16 cellular contexts compared by ENCODE assay signal in the genomic region with DNA sequence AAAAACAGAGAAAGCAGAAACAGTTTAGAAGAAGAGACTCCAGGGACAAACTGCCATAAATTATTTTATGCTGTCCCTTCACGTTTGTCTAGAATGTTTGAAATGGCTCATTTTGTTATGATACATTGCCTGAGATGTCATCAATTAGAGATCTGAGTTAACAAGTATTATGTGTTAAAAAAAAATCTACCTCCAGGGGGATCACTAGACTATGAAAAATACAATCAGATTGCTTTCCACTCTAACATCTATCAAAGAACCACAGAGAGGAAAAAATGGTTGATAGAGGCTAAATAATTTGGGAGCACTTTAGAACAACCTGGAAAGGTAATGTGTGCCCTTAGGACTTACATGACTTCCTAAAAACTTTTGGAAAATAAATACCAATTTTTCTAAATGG. TPM values are rescaled to one million over a fixed set of nuclear protein-coding genes. Genes with fewer than 3 reads are reported as not detected.
DNase-seq lines count a peak whose midpoint lies in the region; ATAC-seq, FAIRE-seq and TF ChIP-seq lines count a peak whose summit lies in the region.
"Had no signal": no experiment of that assay in that cellular context is flagged by ENCODE, and none has a peak within 500 bp of the region (broad histone marks: within the 10 kb centered on the region; RNA-seq: fewer than 3 reads in every experiment).

No MANE protein-coding gene starts in this region.

- H3K27me3 Mint-ChIP-seq in type B pancreatic cell = no peaks in the 10 kb centered on the region

- H3K36me3 Mint-ChIP-seq in type B pancreatic cell = no peaks in the 10 kb centered on the region
- H3K36me3 Mint-ChIP-seq: memory B cell had no signal

- no peaks in the 10 kb centered on the region for H3K36me3 ChIP-seq in liver (ENCODE audit: control insufficient read depth in 4 of 4, insufficient read depth in 3 of 4, low read depth in 1 of 4, low read length in 3 of 4)
- no peaks in the 10 kb centered on the region for H3K36me3 ChIP-seq in HepG2 (replicated peaks in 1 of 2; ENCODE audit: control insufficient read depth in 1 of 2, insufficient read depth in 2 of 2, low read length in 2 of 2)

- no peaks in the 10 kb centered on the region for H4K20me1 ChIP-seq in HepG2 (ENCODE audit: insufficient read depth, low read length)

- no peak overlapping the region for H3K27ac Mint-ChIP-seq in type B pancreatic cell
- H3K27ac Mint-ChIP-seq: activated naive CD8-positive, alpha-beta T cell treated with anti-CD3 and anti-CD28 coated beads, Interleukin-2, amount 50 U/mL, for 24 hours; memory B cell had no signal

- H3K9me3 ChIP-seq in liver (ENCODE audit: control insufficient read depth in 4 of 4, low read length in 3 of 4) = no peaks in the 10 kb centered on the region
- no peaks in the 10 kb centered on the region for H3K9me3 ChIP-seq in HepG2 (ENCODE audit: low read length)

- H3K9ac ChIP-seq in liver (ENCODE audit: low read depth in 1 of 2, low read length in 2 of 2) = no peak overlapping the region
- H3K9ac ChIP-seq in HepG2 (ENCODE audit: insufficient read depth, low read depth, low read length) = no peak overlapping the region

- no peak for FAIRE-seq in HepG2 (lab: Jason Lieb, UNC)
- FAIRE-seq: GM19239 had no signal

- H3K27ac ChIP-seq in liver (ENCODE audit: low read depth in 1 of 2, low read length in 2 of 2) (no peak overlapping the region), HepG2 (ENCODE audit: extremely low read length, insufficient read depth, low read length) (no peak overlapping the region), dorsolateral prefrontal cortex (peak overlapping the region in 56 of 59 donors; percentile 14 to 90 (median 77))

- peaks cover 5% of the 10 kb centered on the region for H3K4me1 Mint-ChIP-seq in type B pancreatic cell (ENCODE audit: unreplicated experiment)
- H3K4me1 Mint-ChIP-seq: activated naive CD8-positive, alpha-beta T cell treated with anti-CD3 and anti-CD28 coated beads, Interleukin-2, amount 50 U/mL, for 24 hours; central memory CD8-positive, alpha-beta T cell; memory B cell had no signal

- 15% methylated on average over 1 of the region's 1 CpG for WGBS in liver
- 0% methylated on average over 1 of the region's 1 CpG for WGBS in HepG2 (ENCODE audit: low lambda C conversion rate)

- no peak for ATAC-seq in HepG2
- ATAC-seq in HG03025 (IDR thresholded peaks at IDR 0.05; ENCODE audit: low FRiP score, unreplicated experiment) = no peak
- ATAC-seq: activated naive CD8-positive, alpha-beta T cell treated with anti-CD3 and anti-CD28 coated beads, Interleukin-2, amount 50 U/mL, for 24 hours; right cardiac atrium had no signal

- no peak for TF ChIP-seq POLR2A in HepG2 (IDR thresholded peaks at IDR 0.05; ENCODE audit: insufficient read depth in 1 of 2, low read depth in 2 of 2, low read length in 2 of 2)

- TF ChIP-seq EP300 in HepG2 (IDR thresholded peaks at IDR 0.05; ENCODE audit: low read depth in 2 of 2, low read length in 2 of 2) (no peak), HepG2 (CRISPR knock-in tag; IDR thresholded peaks at IDR 0.05; ENCODE audit: borderline replicate concordance) (no peak)

- intact Hi-C loops in HepG2 (cut with micrococcal nuclease; ENCODE audit: unreplicated experiment) (no loop called here), dorsolateral prefrontal cortex (cut with DNase I) (loop anchor here (2.0 kb wide), 3 partner anchors 53 to 103 kb away; partner anchors contain the start of genes CCDC150 (in 1 of the 2) and HECW2 (in 1 of the 2))

- H3K4me3 ChIP-seq in liver (ENCODE audit: low read depth in 1 of 3, low read length in 3 of 3) (no peak overlapping the region), HepG2 (replicated peaks in 1 of 3; ENCODE audit: insufficient read depth in 1 of 3, low read depth in 2 of 3, low read length in 3 of 3) (no peak overlapping the region), dorsolateral prefrontal cortex (no peak overlapping the region)

- H3K4me3 Mint-ChIP-seq in type B pancreatic cell = no peak overlapping the region
- H3K4me3 Mint-ChIP-seq: activated naive CD8-positive, alpha-beta T cell treated with anti-CD3 and anti-CD28 coated beads, Interleukin-2, amount 50 U/mL, for 24 hours; central memory CD8-positive, alpha-beta T cell; memory B cell; nephron progenitor cell had no signal

- DNase-seq in HepG2 (ENCODE audit: low spot score) (no peak), NCI-H748 (lab: John Stamatoyannopoulos, UW; ENCODE audit: unreplicated experiment) (peak; percentile 32), dorsolateral prefrontal cortex (no peak), type B pancreatic cell (ENCODE audit: extremely low spot score, unreplicated experiment) (no peak), CD1c-positive myeloid dendritic cell (ENCODE audit: extremely low spot score) (no peak)
- DNase-seq in activated CD4-positive, CD25-positive, alpha-beta regulatory T cell treated with anti-CD3 and anti-CD28 coated beads, Interleukin-2, amount 50 U/mL, for 72 hours = no peak
- DNase-seq: activated CD4-positive, alpha-beta T cell treated with anti-CD3 and anti-CD28 coated beads, Interleukin-2, amount 50 U/mL, for 48 hours; activated naive CD8-positive, alpha-beta T cell treated with anti-CD3 and anti-CD28 coated beads, Interleukin-2, amount 50 U/mL, for 24 hours; NCI-H187; nephron progenitor cell; right cardiac atrium had no signal

- POLR2A ChIA-PET in HepG2 (lab: Yijun Ruan, JAX) = no interaction called here

- H3K9me3 Mint-ChIP-seq in type B pancreatic cell = no peaks in the 10 kb centered on the region
- H3K9me3 Mint-ChIP-seq: activated naive CD8-positive, alpha-beta T cell treated with anti-CD3 and anti-CD28 coated beads, Interleukin-2, amount 50 U/mL, for 24 hours; memory B cell; nephron progenitor cell had no signal

- H3K27me3 ChIP-seq in liver (ENCODE audit: control insufficient read depth in 4 of 4, insufficient read depth in 4 of 4, low read length in 3 of 4) = no peaks in the 10 kb centered on the region
- peaks cover 0 to 21% of the 10 kb centered on the region in 2 experiments; a peak in 3 of 5 replicates for H3K27me3 ChIP-seq in HepG2 (ENCODE audit: control insufficient read depth in 1 of 2, insufficient read depth in 2 of 2, low read length in 2 of 2)
- H3K27me3 ChIP-seq in dorsolateral prefrontal cortex = no peaks in the 10 kb centered on the region

- CTCF ChIA-PET in HepG2 (lab: Yijun Ruan, JAX; ENCODE audit: low intra/inter-chr PET ratio, low total read pairs) = no interaction called here

- no TSS peak for BruUV-seq in HepG2 (replicated peaks; lab: Mats Ljungman, UMichigan)

- TF ChIP-seq RAD21 in liver (IDR thresholded peaks at IDR 0.05) (peak; percentile 58 to 66), HepG2 (CRISPR knock-in tag; IDR thresholded peaks at IDR 0.05) (no peak)

- no peak for TF ChIP-seq CTCF in liver (IDR thresholded peaks at IDR 0.05; ENCODE audit: low read depth, low read length, missing input control)
- TF ChIP-seq CTCF in HepG2 (CRISPR knock-in tag; IDR thresholded peaks at IDR 0.05) = no peak
- peak in 36 of 56 donors; percentile 14 to 63 (median 38) for TF ChIP-seq CTCF in dorsolateral prefrontal cortex (IDR thresholded peaks at IDR 0.05 in 54 of 56, conservative IDR thresholded peaks at IDR 0.05 in 2 of 56; ENCODE audit: low read depth in 1 of 56, partially characterized antibody in 56 of 56)
- peak; percentile 31 for TF ChIP-seq CTCF in type B pancreatic cell (conservative IDR thresholded peaks at IDR 0.05)

- H3K79me2 ChIP-seq in HepG2 (ENCODE audit: insufficient read depth, low read length) = no peaks in the 10 kb centered on the region

- H3K4me2 ChIP-seq in HepG2 (ENCODE audit: low read depth, low read length) = no peak overlapping the region

- in situ Hi-C loops in HepG2 (cut with HindIII; ENCODE audit: extremely low pct_ligation_motif_present, low pct_unique_long_range_greater_than_20kb) = no loop called here

- no peaks in the 10 kb centered on the region for H3K4me1 ChIP-seq in liver (ENCODE audit: control insufficient read depth in 4 of 4, insufficient read depth in 4 of 4, low read length in 3 of 4)
- H3K4me1 ChIP-seq in HepG2 (ENCODE audit: insufficient read depth, low read length) = no peaks in the 10 kb centered on the region

- no peak overlapping the region for H2AFZ ChIP-seq in HepG2 (ENCODE audit: low read length)

TF ChIP-seq in liver, 16 proteins besides CTCF, POLR2A, EP300 and RAD21 (continues in another document):
- no peak for TF ChIP-seq EGR1 (IDR thresholded peaks at IDR 0.05; ENCODE audit: low read depth in 2 of 2)

TF ChIP-seq in HepG2, 621 proteins besides CTCF, POLR2A, EP300 and RAD21 (continues in another document):
- TF ChIP-seq POLR2AphosphoS2 (IDR thresholded peaks at IDR 0.05; ENCODE audit: low read depth, low read length) (no peak), MXD4 (CRISPR knock-in tag; IDR thresholded peaks at IDR 0.05) (no peak)

RNA-seq across cellular contexts. Expression of gene HECW2, which starts 57.6 kb away (rescaled TPM):
- total RNA-seq in liver (10 to 100 TPM in 1 of 2 donors, 1 to 10 TPM in 1; 5.9 to 29.7 TPM), HepG2 (2016; rRNA removed; fragmentation: Illumina TruSeq; extraction: Trizol) (0.06 and 0.15 TPM in 2 replicates), dorsolateral prefrontal cortex (100 to 1,000 TPM in 3 of 120 experiments, 10 to 100 TPM in 117; 49.6 to 107 (median 77.3) TPM), type B pancreatic cell (ENCODE audit: low replicate concordance) (7.6 and 24.2 TPM in 2 replicates)
- polyA plus RNA-seq in liver (1 to 10 TPM; 1.9 to 2.8 TPM), HepG2 (2011; rRNA removed) (not detected in 2 replicates)
- total RNA-seq in HepG2 (2016; cell fraction: cytosol; rRNA removed; fragmentation: Illumina TruSeq; extraction: Trizol; ENCODE audit: low read depth) = not detected in 2 replicates
- total RNA-seq in HepG2 (2016; cell fraction: insoluble cytoplasmic fraction; rRNA removed; fragmentation: Illumina TruSeq; extraction: Trizol) = 0.06 and 0.09 TPM in 2 replicates
- total RNA-seq in HepG2 (2016; cell fraction: membrane; rRNA removed; fragmentation: Illumina TruSeq; extraction: Trizol) = not detected in 2 replicates
- 0.19 and 0.37 TPM in 2 replicates for total RNA-seq in HepG2 (2016; cell fraction: nucleus; rRNA removed; fragmentation: Illumina TruSeq; extraction: Trizol)
- polyA plus RNA-seq in HepG2 (2011; cell fraction: cytosol; rRNA removed) = 0.06 and 0.08 TPM in 2 replicates
- 0.05 TPM in 1 of 2 replicates, not detected in the other for polyA plus RNA-seq in HepG2 (2011; cell fraction: nucleus; rRNA removed)
- polyA plus RNA-seq in HepG2 (2012) = not detected in 2 replicates
- polyA plus RNA-seq in HepG2 (2016; cell fraction: cytosol; fragmentation: Illumina TruSeq; extraction: Trizol; ENCODE audit: low read depth) = not detected in 2 replicates
- polyA plus RNA-seq in HepG2 (2016; cell fraction: insoluble cytoplasmic fraction; fragmentation: Illumina TruSeq; extraction: Trizol; ENCODE audit: low read depth) = not detected in 2 replicates
- polyA plus RNA-seq in HepG2 (2016; cell fraction: membrane; fragmentation: Illumina TruSeq; extraction: Trizol; ENCODE audit: low read depth) = not detected in 2 replicates
- 0.21 TPM in 1 of 2 replicates, not detected in the other for polyA plus RNA-seq in HepG2 (2016; cell fraction: nucleus; fragmentation: Illumina TruSeq; extraction: Trizol; ENCODE audit: insufficient read depth, low read depth)
- polyA minus RNA-seq in HepG2 (2011; rRNA and poly(A)+ RNA removed; ENCODE audit: low replicate concordance) = 0.06 and 10.3 TPM in 2 replicates
- polyA minus RNA-seq in HepG2 (2011; cell fraction: cytosol; rRNA and poly(A)+ RNA removed) = not detected in 2 replicates
- polyA minus RNA-seq in HepG2 (2011; cell fraction: nucleus; rRNA and poly(A)+ RNA removed) = 0.39 TPM in 1 of 2 replicates, not detected in the other

Comparison
In these comparisons a context has a peak if more than half of its experiments do, and no peak if none do; other contexts are left out.
1. H3K27ac ChIP-seq: peak in dorsolateral prefrontal cortex (56 of 59); none in liver (0 of 2) and HepG2 (single experiment).
2. CTCF ChIP-seq: peak in dorsolateral prefrontal cortex (36 of 56) and type B pancreatic cell (single experiment); none in liver (single experiment) and HepG2 (single experiment).